In genomic region chr3:185623909-185624308, GRCh38 we compare ENCODE assay signal across 33 cellular contexts.
"Had no signal": no experiment of that assay in that cellular context is flagged by ENCODE, and none has a peak within 500 bp of the region (broad histone marks: within the 10 kb centered on the region; RNA-seq: fewer than 3 reads in every experiment).

No MANE protein-coding gene starts in this region.

- H3K4me3 ChIP-seq: adrenal gland, body of pancreas, breast epithelium had no signal

- H3K9me3 ChIP-seq: adrenal gland, body of pancreas, breast epithelium had no signal

- H3K4me1 Mint-ChIP-seq: activated B cell treated with CpG ODN at 0.5 μM for 24 hours; activated naive CD4-positive, alpha-beta T cell treated with anti-CD3 and anti-CD28 coated beads, Interleukin-2, amount 50 U/mL, for 24 hours; activated T-helper 17 cell treated with anti-CD3 and anti-CD28 coated beads, Interleukin-2, amount 50 U/mL, for 72 hours had no signal

- H3K27ac Mint-ChIP-seq: activated B cell treated with CpG ODN at 0.5 μM for 24 hours; activated CD4-positive, alpha-beta memory T cell treated with anti-CD3 and anti-CD28 coated beads for 36 hours; activated CD4-positive, alpha-beta T cell treated with anti-CD3 and anti-CD28 coated beads, Interleukin-2, amount 10 ng/mL, durations not matched to agents 24 days and 14 days; activated CD8-positive, alpha-beta T cell treated with anti-CD3 and anti-CD28 coated beads for 36 hours; activated naive CD4-positive, alpha-beta T cell treated with anti-CD3 and anti-CD28 coated beads for 36 hours; activated naive CD4-positive, alpha-beta T cell treated with anti-CD3 and anti-CD28 coated beads, Interleukin-2, amount 50 U/mL, for 24 hours; activated naive CD8-positive, alpha-beta T cell treated with anti-CD3 and anti-CD28 coated beads for 36 hours; activated T-cell treated with anti-CD3 and anti-CD28 coated beads, Interleukin-2, amount 50 U/mL, for 72 hours; activated T-helper 1 cell treated with anti-CD3 and anti-CD28 coated beads, Interleukin-12 subunit alpha, Interleukin-12 subunit beta, Interleukin-2, Interleukin-4 antibody, amounts not matched to agents 30 ng/mL and 10 ng/mL and 1 ng/mL, durations not matched to agents 14 hours and 24 hours and 36 hours; activated T-helper 17 cell treated with anti-CD3 and anti-CD28 coated beads, Interleukin-2, amount 50 U/mL, for 72 hours; T-helper 1 cell treated with Interleukin-12 subunit alpha and Interleukin-12 subunit beta and Interleukin-4 antibody, amounts not matched to agents 30 μg/mL and 1 μg/mL, for 36 hours; T-helper 2 cell treated with Interferon-gamma antibody and Interleukin-4, amounts not matched to agents 5 μg/mL and 100 μg/mL, for 36 hours had no signal

- H3K27me3 ChIP-seq: adrenal gland, body of pancreas, brain microvascular endothelial cell, breast epithelium had no signal

- H3K4me1 ChIP-seq: adrenal gland, body of pancreas, breast epithelium had no signal

- ATAC-seq: activated CD8-positive, alpha-beta T cell treated with anti-CD3 and anti-CD28 coated beads for 36 hours; activated T-cell treated with anti-CD3 and anti-CD28 coated beads, Interleukin-2, amount 50 U/mL, for 4 hours; activated T-cell treated with anti-CD3 and anti-CD28 coated beads, Interleukin-2, amount 50 U/mL, for 72 hours; activated T-helper 17 cell treated with anti-CD3 and anti-CD28 coated beads, Interleukin-2, amount 50 U/mL, for 72 hours; body of pancreas had no signal

- H3K27me3 Mint-ChIP-seq: activated B cell treated with CpG ODN at 0.5 μM for 24 hours; activated CD4-positive, alpha-beta memory T cell treated with anti-CD3 and anti-CD28 coated beads for 36 hours; activated CD4-positive, alpha-beta T cell treated with anti-CD3 and anti-CD28 coated beads, Interleukin-2, amount 10 ng/mL, durations not matched to agents 24 days and 14 days; activated CD8-positive, alpha-beta T cell treated with anti-CD3 and anti-CD28 coated beads for 36 hours; activated naive CD4-positive, alpha-beta T cell treated with anti-CD3 and anti-CD28 coated beads, Interleukin-2, amount 50 U/mL, for 24 hours; activated naive CD8-positive, alpha-beta T cell treated with anti-CD3 and anti-CD28 coated beads for 36 hours; activated T-helper 17 cell treated with anti-CD3 and anti-CD28 coated beads, Interleukin-2, amount 50 U/mL, for 72 hours had no signal

- H3K9me3 Mint-ChIP-seq: activated B cell treated with CpG ODN at 0.5 μM for 24 hours; activated CD4-positive, alpha-beta memory T cell treated with anti-CD3 and anti-CD28 coated beads for 36 hours; activated CD4-positive, alpha-beta T cell treated with anti-CD3 and anti-CD28 coated beads, Interleukin-2, amount 10 ng/mL, durations not matched to agents 24 days and 14 days; activated CD8-positive, alpha-beta T cell treated with anti-CD3 and anti-CD28 coated beads for 36 hours; activated naive CD4-positive, alpha-beta T cell treated with anti-CD3 and anti-CD28 coated beads for 36 hours; activated naive CD4-positive, alpha-beta T cell treated with anti-CD3 and anti-CD28 coated beads, Interleukin-2, amount 50 U/mL, for 24 hours; activated naive CD8-positive, alpha-beta T cell treated with anti-CD3 and anti-CD28 coated beads for 36 hours; activated T-cell treated with anti-CD3 and anti-CD28 coated beads, Interleukin-2, amount 50 U/mL, for 4 hours; activated T-cell treated with anti-CD3 and anti-CD28 coated beads, Interleukin-2, amount 50 U/mL, for 72 hours; activated T-helper 1 cell treated with anti-CD3 and anti-CD28 coated beads, Interleukin-12 subunit alpha, Interleukin-12 subunit beta, Interleukin-2, Interleukin-4 antibody, amounts not matched to agents 30 ng/mL and 10 ng/mL and 1 ng/mL, durations not matched to agents 14 hours and 24 hours and 36 hours; activated T-helper 17 cell treated with anti-CD3 and anti-CD28 coated beads, Interleukin-2, amount 50 U/mL, for 72 hours; T-helper 1 cell treated with Interleukin-12 subunit alpha and Interleukin-12 subunit beta and Interleukin-4 antibody, amounts not matched to agents 30 μg/mL and 1 μg/mL, for 36 hours; T-helper 2 cell treated with Interferon-gamma antibody and Interleukin-4, amounts not matched to agents 5 μg/mL and 100 μg/mL, for 36 hours had no signal

- H3K4me3 Mint-ChIP-seq: activated B cell treated with CpG ODN at 0.5 μM for 24 hours; activated CD4-positive, alpha-beta memory T cell treated with anti-CD3 and anti-CD28 coated beads for 36 hours; activated CD4-positive, alpha-beta T cell treated with anti-CD3 and anti-CD28 coated beads, Interleukin-2, amount 10 ng/mL, durations not matched to agents 24 days and 14 days; activated CD8-positive, alpha-beta T cell treated with anti-CD3 and anti-CD28 coated beads for 36 hours; activated naive CD4-positive, alpha-beta T cell treated with anti-CD3 and anti-CD28 coated beads for 36 hours; activated naive CD4-positive, alpha-beta T cell treated with anti-CD3 and anti-CD28 coated beads, Interleukin-2, amount 50 U/mL, for 24 hours; activated naive CD8-positive, alpha-beta T cell treated with anti-CD3 and anti-CD28 coated beads for 36 hours; activated T-cell treated with anti-CD3 and anti-CD28 coated beads, Interleukin-2, amount 50 U/mL, for 4 hours; activated T-cell treated with anti-CD3 and anti-CD28 coated beads, Interleukin-2, amount 50 U/mL, for 72 hours; activated T-helper 1 cell treated with anti-CD3 and anti-CD28 coated beads, Interleukin-12 subunit alpha, Interleukin-12 subunit beta, Interleukin-2, Interleukin-4 antibody, amounts not matched to agents 30 ng/mL and 10 ng/mL and 1 ng/mL, durations not matched to agents 14 hours and 24 hours and 36 hours; activated T-helper 17 cell treated with anti-CD3 and anti-CD28 coated beads, Interleukin-2, amount 50 U/mL, for 72 hours; T-helper 1 cell treated with Interleukin-12 subunit alpha and Interleukin-12 subunit beta and Interleukin-4 antibody, amounts not matched to agents 30 μg/mL and 1 μg/mL, for 36 hours; T-helper 2 cell treated with Interferon-gamma antibody and Interleukin-4, amounts not matched to agents 5 μg/mL and 100 μg/mL, for 36 hours had no signal

- DNase-seq: activated B cell treated with CpG ODN at 0.5 μM for 24 hours; activated CD4-positive, alpha-beta memory T cell treated with anti-CD3 and anti-CD28 coated beads for 36 hours; activated CD4-positive, alpha-beta T cell treated with anti-CD3 and anti-CD28 coated beads for 4 hours; activated CD4-positive, alpha-beta T cell treated with anti-CD3 and anti-CD28 coated beads, Interleukin-2, amount 10 ng/mL, durations not matched to agents 24 days and 14 days; activated CD4-positive, alpha-beta T cell treated with anti-CD3 and anti-CD28 coated beads, Interleukin-2, amount 50 U/mL, for 1 hour; activated CD4-positive, alpha-beta T cell treated with anti-CD3 and anti-CD28 coated beads, Interleukin-2, amount 50 U/mL, for 4 hours; activated CD4-positive, CD25-positive, alpha-beta regulatory T cell treated with anti-CD3 and anti-CD28 coated beads, Interleukin-2, amount 50 U/mL, for 72 hours; activated CD8-positive, alpha-beta memory T cell treated with anti-CD3 and anti-CD28 coated beads, Interleukin-2, amount 50 U/mL, for 4 hours; activated CD8-positive, alpha-beta T cell treated with anti-CD3 and anti-CD28 coated beads for 36 hours; activated effector memory CD4-positive, alpha-beta T cell treated with anti-CD3 and anti-CD28 coated beads, Interleukin-2, amount 50 U/mL, for 16 hours; activated gamma-delta T cell treated with Interleukin-2 at 50 U/mL for 16 hours; activated naive CD4-positive, alpha-beta T cell treated with anti-CD3 and anti-CD28 coated beads for 36 hours; activated naive CD8-positive, alpha-beta T cell treated with anti-CD3 and anti-CD28 coated beads for 36 hours; activated T-cell treated with anti-CD3 and anti-CD28 coated beads for 4 hours; activated T-cell treated with anti-CD3 and anti-CD28 coated beads, Interleukin-2, amount 50 U/mL, for 1 hour; activated T-cell treated with anti-CD3 and anti-CD28 coated beads, Interleukin-2, amount 50 U/mL, for 4 hours; activated T-cell treated with anti-CD3 and anti-CD28 coated beads, Interleukin-2, amount 50 U/mL, for 72 hours; adrenal gland; amniotic stem cell; aorta; body of pancreas; brain microvascular endothelial cell; central memory CD4-positive, alpha-beta T cell; T-helper 1 cell; T-helper 2 cell; T-helper 9 cell had no signal

- H3K27ac ChIP-seq: adrenal gland, body of pancreas, brain microvascular endothelial cell, breast epithelium, VCaP had no signal
